ENCODE assay signal across 14 cellular contexts in the genomic region with DNA sequence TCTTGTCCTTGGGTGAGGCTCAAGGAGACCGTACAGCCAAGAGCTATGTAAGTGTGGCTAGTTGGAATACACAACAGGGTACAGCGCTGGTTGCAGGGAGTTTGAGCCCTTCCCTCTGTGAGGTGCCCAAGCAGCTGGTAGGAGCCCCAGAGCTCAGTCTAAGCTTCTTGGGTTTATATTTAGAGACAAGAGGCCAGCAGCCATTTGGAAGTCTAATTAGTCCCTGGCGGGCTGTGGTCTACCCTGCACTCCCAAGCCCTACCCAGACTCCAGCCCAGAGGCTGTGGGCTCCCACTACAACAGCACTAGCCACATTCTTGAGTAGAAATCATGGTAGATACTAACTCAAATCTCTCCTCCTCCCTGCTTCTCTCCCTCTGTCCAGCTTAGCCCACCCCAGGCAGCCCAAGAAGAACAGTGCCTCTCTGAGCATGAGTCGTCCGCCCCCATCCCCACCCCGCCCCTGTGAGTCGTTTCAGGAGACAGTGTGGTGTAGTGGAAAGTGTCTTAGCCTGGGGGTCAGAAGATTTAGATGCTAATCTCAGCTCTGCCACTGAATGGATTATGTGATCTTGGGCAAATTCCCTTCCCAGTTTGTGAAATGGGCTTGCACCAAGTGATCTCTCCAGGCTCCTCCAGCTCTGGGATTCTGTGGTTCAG. TPM values are rescaled to one million over a fixed set of nuclear protein-coding genes. Genes with fewer than 3 reads are reported as not detected.
A peak's percentile ranks its signal among the peaks of the same experiment; 100 is the strongest.
DNase-seq lines count a peak whose midpoint lies in the region; ATAC-seq and TF ChIP-seq lines count a peak whose summit lies in the region.
"Had no signal": no experiment of that assay in that cellular context is flagged by ENCODE, and none has a peak within 500 bp of the region (broad histone marks: within the 10 kb centered on the region; RNA-seq: fewer than 3 reads in every experiment).

No MANE protein-coding gene starts in this region.

- no peaks in the 10 kb centered on the region for H3K9me3 Mint-ChIP-seq in activated CD4-positive, alpha-beta T cell treated with anti-CD3 and anti-CD28 coated beads for 36 hours (ENCODE audit: low read depth)

- H3K27ac ChIP-seq in body of pancreas (no peak overlapping the region), coronary artery (no peak overlapping the region)
- H3K27ac ChIP-seq: 22Rv1, thyroid gland had no signal

- WGBS in body of pancreas, 2 donors: 86 to 91% methylated on average over 7 of the region's 7 CpGs

- CTCF ChIA-PET in activated CD4-positive, alpha-beta T cell treated with anti-CD3 and anti-CD28 coated beads for 36 hours (lab: Charles Lee): interaction anchor here (0.7 to 1.5 kb wide), 3 partner anchors 25 to 160 kb away, joined by 3 read pairs; no protein-coding TSS in a partner anchor

- H3K4me1 Mint-ChIP-seq in activated CD4-positive, alpha-beta T cell treated with anti-CD3 and anti-CD28 coated beads for 36 hours: peaks cover 27% of the 10 kb centered on the region

- H3K36me3 ChIP-seq in adipocyte (ENCODE audit: control insufficient read depth, insufficient read depth, low read length, severe bottlenecking): peaks cover 44% of the 10 kb centered on the region
- H3K36me3 ChIP-seq in body of pancreas (replicated peaks in 1 of 2; ENCODE audit: insufficient read depth in 1 of 2, low read depth in 2 of 2): peaks cover 0 to 3% of the 10 kb centered on the region in 2 donors

- H3K27me3 ChIP-seq in adipocyte (replicated peaks; ENCODE audit: control insufficient read depth, insufficient read depth, low read length) (no peaks in the 10 kb centered on the region), body of pancreas (no peaks in the 10 kb centered on the region)
- H3K27me3 ChIP-seq: thyroid gland had no signal

- H3K9ac ChIP-seq in adipocyte (ENCODE audit: low read length): no peak overlapping the region

- no peaks in the 10 kb centered on the region for H3K9me3 ChIP-seq in adipocyte (ENCODE audit: control insufficient read depth, low read length)
- H3K9me3 ChIP-seq in body of pancreas: no peaks in the 10 kb centered on the region
- H3K9me3 ChIP-seq: Caco-2, thyroid gland had no signal

- peak; percentile 64 for ATAC-seq in activated CD4-positive, alpha-beta T cell treated with anti-CD3 and anti-CD28 coated beads for 36 hours
- no peak for ATAC-seq in body of pancreas
- no peak for ATAC-seq in GM18520 (IDR thresholded peaks at IDR 0.05; ENCODE audit: unreplicated experiment)

- no peaks in the 10 kb centered on the region for H3K27me3 Mint-ChIP-seq in activated CD4-positive, alpha-beta T cell treated with anti-CD3 and anti-CD28 coated beads for 36 hours

- H3K36me3 Mint-ChIP-seq in activated CD4-positive, alpha-beta T cell treated with anti-CD3 and anti-CD28 coated beads for 36 hours (ENCODE audit: low read depth): peaks cover 4% of the 10 kb centered on the region

- POLR2A ChIA-PET in activated CD4-positive, alpha-beta T cell treated with anti-CD3 and anti-CD28 coated beads for 36 hours (lab: Charles Lee): no interaction called here

- peaks cover 6% of the 10 kb centered on the region for H3K4me1 ChIP-seq in adipocyte (ENCODE audit: control insufficient read depth, insufficient read depth, low read length)
- H3K4me1 ChIP-seq in body of pancreas: peaks cover 6% of the 10 kb centered on the region
- H3K4me1 ChIP-seq: Caco-2 had no signal

- TF ChIP-seq CTCF in body of pancreas (IDR thresholded peaks at IDR 0.05): no peak
- TF ChIP-seq CTCF in coronary artery (IDR thresholded peaks at IDR 0.05): no peak

- DNase-seq in activated CD4-positive, alpha-beta T cell treated with anti-CD3 and anti-CD28 coated beads for 36 hours: peak; percentile 69
- no peak for DNase-seq in activated CD4-positive, alpha-beta T cell treated with anti-CD3 and anti-CD28 coated beads for 4 hours
- DNase-seq in HT1080 (ENCODE audit: low read depth) (peak; percentile 54), adipocyte (ENCODE audit: low read depth) (peak; percentile 23), body of pancreas (no peak), coronary artery (ENCODE audit: low spot score) (no peak)
- DNase-seq in stimulated activated CD4-positive, alpha-beta T cell treated with anti-CD3 and anti-CD28 coated beads, Interleukin-4, amount 100 ng/mL, for 24 hours: peak; percentile 18
- DNase-seq: NCI-H1092 treated with DMSO at 0.1 percent for 48 hours, NCI-H524, SHP77 treated with DMSO at 0.1 percent for 48 hours, thyroid gland had no signal

- TF ChIP-seq POLR2A in body of pancreas (IDR thresholded peaks at IDR 0.05): no peak

- no peak overlapping the region for H3K27ac Mint-ChIP-seq in activated CD4-positive, alpha-beta T cell treated with anti-CD3 and anti-CD28 coated beads for 36 hours

- H3K4me3 ChIP-seq in adipocyte (ENCODE audit: low read length): no peak overlapping the region
- no peak overlapping the region for H3K4me3 ChIP-seq in body of pancreas
- H3K4me3 ChIP-seq in coronary artery: no peak overlapping the region
- H3K4me3 ChIP-seq: thyroid gland had no signal

- H3K4me3 Mint-ChIP-seq in activated CD4-positive, alpha-beta T cell treated with anti-CD3 and anti-CD28 coated beads for 36 hours: no peak overlapping the region

- intact Hi-C loops in activated CD4-positive, alpha-beta T cell treated with anti-CD3 and anti-CD28 coated beads for 36 hours (cut with DNase I, micrococcal nuclease): no loop called here
- intact Hi-C loops in body of pancreas (cut with DNase I): loop anchor here (5.0 kb wide), 2 partner anchors 142 to 207 kb away; no protein-coding TSS in a partner anchor

RNA-seq across cellular contexts. Expression of a gene that starts 37.8 kb away (rescaled TPM):
- 100 to 1,000 TPM; 179 to 187 TPM for total RNA-seq in activated CD4-positive, alpha-beta T cell treated with anti-CD3 and anti-CD28 coated beads for 36 hours
- total RNA-seq in HT1080 (2014; rRNA removed; shearing (Covaris generic)): 123 and 125 TPM in 2 replicates
- 165 and 180 TPM in 2 replicates for polyA plus RNA-seq in HT1080 (2015; cell fraction: cytosol; rRNA removed)
- 76.5 and 93.5 TPM in 2 replicates for polyA plus RNA-seq in HT1080 (2015; cell fraction: nucleus; rRNA removed)
- 10 to 100 TPM; 22.6 to 40.2 TPM for total RNA-seq in body of pancreas

Comparison
In these comparisons a context has a peak if more than half of its experiments do, and no peak if none do; other contexts are left out.
1. DNase-seq: peak in activated CD4-positive, alpha-beta T cell treated with anti-CD3 and anti-CD28 coated beads for 36 hours (single experiment), HT1080 (single experiment), adipocyte (single experiment) and stimulated activated CD4-positive, alpha-beta T cell treated with anti-CD3 and anti-CD28 coated beads, Interleukin-4, amount 100 ng/mL, for 24 hours (single experiment); none in activated CD4-positive, alpha-beta T cell treated with anti-CD3 and anti-CD28 coated beads for 4 hours (0 of 2), body of pancreas (0 of 4) and coronary artery (single experiment).